ENCODE assay signal across 8 cellular contexts in genomic region chr6:139882977-139883728, GRCh38.
DNase-seq lines count a peak whose midpoint lies in the region; ATAC-seq lines count a peak whose summit lies in the region.

No MANE protein-coding gene starts in this region.

- DNase-seq in Caki2 (ENCODE audit: low read depth) (peak; percentile 61), astrocyte of the hippocampus (ENCODE audit: low read depth, low spot score) (peak; percentile 64), mesendoderm (peak; percentile 50), T-helper 2 cell (no peak)
- DNase-seq in activated naive CD4-positive, alpha-beta T cell treated with anti-CD3 and anti-CD28 coated beads, Interleukin-2, amount 50 U/mL, for 72 hours (ENCODE audit: low spot score in 2 of 2) = no peak

- H4K5ac ChIP-seq in mesendoderm (ENCODE audit: low read length) = no peak overlapping the region

- no peak overlapping the region for H3K4ac ChIP-seq in mesendoderm (ENCODE audit: low read depth, low read length)

- no peaks in the 10 kb centered on the region for H3K79me2 ChIP-seq in mesendoderm (ENCODE audit: control insufficient read depth, insufficient read depth, low read length)

- no peaks in the 10 kb centered on the region for H3K36me3 ChIP-seq in mesendoderm (ENCODE audit: control insufficient read depth, insufficient read depth, low read length)

- ATAC-seq in HG03442 (IDR thresholded peaks at IDR 0.05; ENCODE audit: unreplicated experiment) (peak; percentile 41), GM19395 (IDR thresholded peaks at IDR 0.05; ENCODE audit: unreplicated experiment) (no peak), HG03457 (IDR thresholded peaks at IDR 0.05; ENCODE audit: unreplicated experiment) (no peak)
- ATAC-seq in activated naive CD4-positive, alpha-beta T cell treated with anti-CD3 and anti-CD28 coated beads, Interleukin-2, amount 50 U/mL, for 72 hours = no peak

- no peak overlapping the region for H3K4me2 ChIP-seq in mesendoderm (ENCODE audit: low read length)

- peak overlapping the region; percentile 87 for H3K18ac ChIP-seq in mesendoderm (ENCODE audit: low read length)

- no peak overlapping the region for H2AK5ac ChIP-seq in mesendoderm (ENCODE audit: low read length)

- H3K4me3 ChIP-seq in mesendoderm (ENCODE audit: low read length) = no peak overlapping the region

- H3K27ac Mint-ChIP-seq in activated naive CD4-positive, alpha-beta T cell treated with anti-CD3 and anti-CD28 coated beads, Interleukin-2, amount 50 U/mL, for 72 hours = no peak overlapping the region

- H3K27ac ChIP-seq in mesendoderm (ENCODE audit: low read depth, low read length) = peak overlapping the region; percentile 70

- H2BK5ac ChIP-seq in mesendoderm (ENCODE audit: low read length) = peak overlapping the region; percentile 54

- no peak overlapping the region for H3K9ac ChIP-seq in mesendoderm (ENCODE audit: low read length)

- no peaks in the 10 kb centered on the region for H3K9me3 Mint-ChIP-seq in activated naive CD4-positive, alpha-beta T cell treated with anti-CD3 and anti-CD28 coated beads, Interleukin-2, amount 50 U/mL, for 72 hours

- peak overlapping the region; percentile 85 for H2BK15ac ChIP-seq in mesendoderm (replicated peaks; ENCODE audit: low read depth)

- H3K27me3 ChIP-seq in mesendoderm (ENCODE audit: insufficient read depth, low read length, poor library complexity) = no peaks in the 10 kb centered on the region

- H3K79me1 ChIP-seq in mesendoderm (ENCODE audit: low read length) = no peaks in the 10 kb centered on the region

- H2BK120ac ChIP-seq in mesendoderm (ENCODE audit: low read depth, low read length) = peak overlapping the region; percentile 54

- H3K36me3 Mint-ChIP-seq in activated naive CD4-positive, alpha-beta T cell treated with anti-CD3 and anti-CD28 coated beads, Interleukin-2, amount 50 U/mL, for 72 hours = no peaks in the 10 kb centered on the region

- no peak overlapping the region for H3K23ac ChIP-seq in mesendoderm (ENCODE audit: low read length)

- peak overlapping the region; percentile 14 for H4K8ac ChIP-seq in mesendoderm (ENCODE audit: low read depth, low read length)

- no CpG with 5 or more reads among the region's 3 CpGs for WGBS in mesendoderm (ENCODE audit: extremely low coverage, insufficient coverage, low lambda C conversion rate)

- in situ Hi-C loops in Caki2 (cut with HindIII; ENCODE audit: low pct_unique_long_range_greater_than_20kb, low sequenced_read_pairs) = no loop called here

- H3K4me1 ChIP-seq in mesendoderm (ENCODE audit: control insufficient read depth, low read depth, low read length) = peaks cover 15% of the 10 kb centered on the region

- H3K56ac ChIP-seq in mesendoderm (ENCODE audit: low read length) = peak overlapping the region; percentile 62

Comparison
In these comparisons a context has a peak if more than half of its experiments do, and no peak if none do; other contexts are left out.
1. DNase-seq: peak in Caki2 (single experiment), astrocyte of the hippocampus (single experiment) and mesendoderm (single experiment); none in activated naive CD4-positive, alpha-beta T cell treated with anti-CD3 and anti-CD28 coated beads, Interleukin-2, amount 50 U/mL, for 72 hours (0 of 2) and T-helper 2 cell (0 of 5).